In genomic region chr1:1306070-1306660, GRCh38 we compare ENCODE assay signal across 8 cellular contexts. TPM values are rescaled to one million over a fixed set of nuclear protein-coding genes. Genes with fewer than 3 reads are reported as not detected.
A peak's percentile ranks its signal among the peaks of the same experiment; 100 is the strongest.
DNase-seq lines count a peak whose midpoint lies in the region; ATAC-seq, FAIRE-seq and TF ChIP-seq lines count a peak whose summit lies in the region.

No MANE protein-coding gene starts in this region.

- peak overlapping the region; percentile 85 for H3K27ac Mint-ChIP-seq in activated T-helper 1 cell treated with anti-CD3 and anti-CD28 coated beads, Interleukin-12 subunit alpha, Interleukin-12 subunit beta, Interleukin-2, Interleukin-4 antibody, amounts not matched to agents 30 ng/mL and 10 ng/mL and 1 ng/mL, durations not matched to agents 14 hours and 24 hours and 36 hours

- H3K4me2 ChIP-seq in keratinocyte (ENCODE audit: control insufficient read depth, extremely low read depth, insufficient read depth, low read depth, low read length) = peak overlapping the region; percentile 71

- H3K27me3 Mint-ChIP-seq in activated T-helper 1 cell treated with anti-CD3 and anti-CD28 coated beads, Interleukin-12 subunit alpha, Interleukin-12 subunit beta, Interleukin-2, Interleukin-4 antibody, amounts not matched to agents 30 ng/mL and 10 ng/mL and 1 ng/mL, durations not matched to agents 14 hours and 24 hours and 36 hours (ENCODE audit: insufficient read depth) = no peaks in the 10 kb centered on the region

- peak overlapping the region; percentile 68 for H3K9ac ChIP-seq in keratinocyte (ENCODE audit: control insufficient read depth, extremely low read depth, insufficient read depth, low read length)

- TF ChIP-seq CTCF in AG09309 (IDR thresholded peaks at IDR 0.05; ENCODE audit: control insufficient read depth, insufficient read depth, low read depth, low read length, missing control alignments) = peak; percentile 48
- peak in 2 of 3 experiments; percentile 12 to 20 for TF ChIP-seq CTCF in keratinocyte (optimal IDR thresholded peaks at IDR 0.05 in 1 of 3, IDR thresholded peaks at IDR 0.05 in 1 of 3, conservative IDR thresholded peaks at IDR 0.05 in 1 of 3; ENCODE audit: extremely low read depth in 1 of 3, insufficient read depth in 2 of 3, low read length in 3 of 3)
- no peak for TF ChIP-seq CTCF in upper lobe of left lung (IDR thresholded peaks at IDR 0.05)

- H3K36me3 ChIP-seq in H7 (replicated peaks; ENCODE audit: control insufficient read depth, insufficient read depth, low read length) (no peaks in the 10 kb centered on the region; the same call in none of the 2 replicates), keratinocyte (ENCODE audit: control insufficient read depth in 2 of 2, extremely low read depth in 1 of 2, insufficient read depth in 2 of 2, low read length in 2 of 2) (peaks cover 7% of the 10 kb centered on the region in 2 experiments), upper lobe of left lung (peaks cover 3 to 11% (median 10%) of the 10 kb centered on the region in 4 donors)

- no peak for TF ChIP-seq EP300 in upper lobe of left lung (IDR thresholded peaks at IDR 0.05)

- H3K27ac ChIP-seq in keratinocyte (ENCODE audit: control insufficient read depth, insufficient read depth, low read length) (peak overlapping the region; percentile 91), upper lobe of left lung (peak overlapping the region in 3 of 4 donors; percentile 67 to 80 (median 79))

- peak overlapping the region; percentile 76 for H3K4me3 ChIP-seq in AG09309 (ENCODE audit: control insufficient read depth, low read depth, low read length)
- peak overlapping the region; percentile 3; the same call in 1 of the 2 replicates for H3K4me3 ChIP-seq in H7 (ENCODE audit: insufficient read depth, low read depth, low read length)
- H3K4me3 ChIP-seq in keratinocyte (ENCODE audit: control insufficient read depth in 2 of 3, extremely low read depth in 1 of 3, insufficient read depth in 2 of 3, low read depth in 1 of 3, low read length in 3 of 3) = peak overlapping the region; percentile 76 to 87 (median 78)
- H3K4me3 ChIP-seq in upper lobe of left lung = peak overlapping the region in 3 of 4 donors; percentile 70 to 94 (median 77)

- peaks cover 24% of the 10 kb centered on the region for H3K79me2 ChIP-seq in keratinocyte (ENCODE audit: control insufficient read depth, insufficient read depth, low read length)

- H3K36me3 Mint-ChIP-seq in activated T-helper 1 cell treated with anti-CD3 and anti-CD28 coated beads, Interleukin-12 subunit alpha, Interleukin-12 subunit beta, Interleukin-2, Interleukin-4 antibody, amounts not matched to agents 30 ng/mL and 10 ng/mL and 1 ng/mL, durations not matched to agents 14 hours and 24 hours and 36 hours (ENCODE audit: low read depth) = no peaks in the 10 kb centered on the region

- 42 to 47% methylated on average over 7 to 11 of the region's 11 CpGs for WGBS in upper lobe of left lung, 2 donors

- dilution Hi-C loops in keratinocyte (cut with MboI; ENCODE audit: extremely low pct_ligation_motif_present, low sequenced_read_pairs) = no loop called here

- H3K9me3 ChIP-seq in keratinocyte (ENCODE audit: control insufficient read depth, low read depth, low read length) (no peaks in the 10 kb centered on the region), upper lobe of left lung (no peaks in the 10 kb centered on the region)

- no peak for DNase-seq in AG09309 (ENCODE audit: low read depth)
- DNase-seq in H7 = peak; percentile 84
- no peak for DNase-seq in activated T-helper 1 cell treated with anti-CD3 and anti-CD28 coated beads, Interleukin-12 subunit alpha, Interleukin-12 subunit beta, Interleukin-2, Interleukin-4 antibody, amounts not matched to agents 30 ng/mL and 10 ng/mL and 1 ng/mL, durations not matched to agents 14 hours and 24 hours and 36 hours (ENCODE audit: low spot score)
- DNase-seq in keratinocyte (ENCODE audit: low read depth, low spot score) = no peak
- peak in 1 of 2 donors; percentile 48 for DNase-seq in upper lobe of left lung
- DNase-seq in stimulated activated naive CD4-positive, alpha-beta T cell treated with Interleukin-2 at 50 U/mL for 16 hours (lab: John Stamatoyannopoulos, UW) = no peak
- DNase-seq in HEK293T (ENCODE audit: extremely low spot score) = no peak

- no peaks in the 10 kb centered on the region; the same call in 1 of the 2 replicates for H3K27me3 ChIP-seq in H7 (ENCODE audit: control insufficient read depth, insufficient read depth, low read length)
- H3K27me3 ChIP-seq in keratinocyte (ENCODE audit: control insufficient read depth, extremely low read depth, insufficient read depth, low read length) = no peaks in the 10 kb centered on the region
- no peaks in the 10 kb centered on the region for H3K27me3 ChIP-seq in upper lobe of left lung

- POLR2A ChIA-PET in HEK293T (lab: Yijun Ruan, JAX) = interaction anchor here (1.3 to 2.3 kb wide), 2 partner anchors 9 to 102 kb away, joined by 3 to 8 read pairs; no protein-coding TSS in a partner anchor

- no peak for FAIRE-seq in keratinocyte (lab: Jason Lieb, UNC)

- TF ChIP-seq POLR2A in upper lobe of left lung (IDR thresholded peaks at IDR 0.05) = no peak

- CTCF ChIA-PET in HEK293T (lab: Yijun Ruan, JAX) = no interaction called here

- peaks cover 15% of the 10 kb centered on the region for H3K4me1 Mint-ChIP-seq in activated T-helper 1 cell treated with anti-CD3 and anti-CD28 coated beads, Interleukin-12 subunit alpha, Interleukin-12 subunit beta, Interleukin-2, Interleukin-4 antibody, amounts not matched to agents 30 ng/mL and 10 ng/mL and 1 ng/mL, durations not matched to agents 14 hours and 24 hours and 36 hours (ENCODE audit: low read depth)

- peaks cover 3% of the 10 kb centered on the region for H4K20me1 ChIP-seq in keratinocyte (ENCODE audit: control insufficient read depth, extremely low read depth, insufficient read depth, low read length)

- H3K4me1 ChIP-seq in keratinocyte (ENCODE audit: control insufficient read depth, extremely low read depth, insufficient read depth, low read length) (peaks cover 60% of the 10 kb centered on the region), upper lobe of left lung (peaks cover 40 to 58% (median 49%) of the 10 kb centered on the region in 4 donors)

- no peak overlapping the region for H2AFZ ChIP-seq in keratinocyte (ENCODE audit: control insufficient read depth, low read length)

- intact Hi-C loops in activated T-helper 1 cell treated with anti-CD3 and anti-CD28 coated beads, Interleukin-12 subunit alpha, Interleukin-12 subunit beta, Interleukin-2, Interleukin-4 antibody, amounts not matched to agents 30 ng/mL and 10 ng/mL and 1 ng/mL, durations not matched to agents 14 hours and 24 hours and 36 hours (cut with micrococcal nuclease) = loop anchor here (5.0 kb wide), 6 partner anchors 34 to 349 kb away; partner anchors contain the start of genes ATAD3A, CCNL2, NOC2L and TNFRSF18

- no peaks in the 10 kb centered on the region for H3K9me3 Mint-ChIP-seq in activated T-helper 1 cell treated with anti-CD3 and anti-CD28 coated beads, Interleukin-12 subunit alpha, Interleukin-12 subunit beta, Interleukin-2, Interleukin-4 antibody, amounts not matched to agents 30 ng/mL and 10 ng/mL and 1 ng/mL, durations not matched to agents 14 hours and 24 hours and 36 hours

- H3K9me1 ChIP-seq in keratinocyte (ENCODE audit: control insufficient read depth, extremely low read depth, insufficient read depth, low read length) = no peaks in the 10 kb centered on the region

- no peak for ATAC-seq in upper lobe of left lung (ENCODE audit: low FRiP score in 2 of 2)
- no peak for ATAC-seq in GM18909 (IDR thresholded peaks at IDR 0.05; ENCODE audit: poor library complexity, unreplicated experiment)

- H3K4me3 Mint-ChIP-seq in activated T-helper 1 cell treated with anti-CD3 and anti-CD28 coated beads, Interleukin-12 subunit alpha, Interleukin-12 subunit beta, Interleukin-2, Interleukin-4 antibody, amounts not matched to agents 30 ng/mL and 10 ng/mL and 1 ng/mL, durations not matched to agents 14 hours and 24 hours and 36 hours = peak overlapping the region; percentile 88

RNA-seq across cellular contexts. Expression of gene ACAP3, which starts 1.6 kb away (rescaled TPM):
- 55.7 and 55.9 TPM in 2 replicates for total RNA-seq in H7 (2014; rRNA removed; shearing (Covaris generic))
- total RNA-seq in activated T-helper 1 cell treated with anti-CD3 and anti-CD28 coated beads, Interleukin-12 subunit alpha, Interleukin-12 subunit beta, Interleukin-2, Interleukin-4 antibody, amounts not matched to agents 30 ng/mL and 10 ng/mL and 1 ng/mL, durations not matched to agents 14 hours and 24 hours and 36 hours = 47.7 and 55.1 TPM in 2 replicates
- 13.4 to 45.8 TPM (median 17.4 TPM) in 3 replicates for polyA plus RNA-seq in keratinocyte
- polyA plus RNA-seq in keratinocyte (2011; ENCODE audit: low read depth) = 11.6 TPM
- 6.8 and 11.9 TPM in 2 replicates for polyA plus RNA-seq in keratinocyte (2011; cell fraction: cytosol; rRNA removed)
- polyA plus RNA-seq in keratinocyte (2011; cell fraction: nucleus; rRNA removed) = 114 and 161 TPM in 2 replicates
- polyA plus RNA-seq in keratinocyte (2012; ENCODE audit: low replicate concordance) = 23.3 TPM in 2 replicates
- polyA minus RNA-seq in keratinocyte = 19.9 to 32.3 TPM (median 29.2 TPM) in 3 replicates
- 55.4 TPM for polyA minus RNA-seq in keratinocyte (2011; cell fraction: cytosol; rRNA and poly(A)+ RNA removed)
- polyA minus RNA-seq in keratinocyte (2011; cell fraction: nucleus; rRNA and poly(A)+ RNA removed) = 47.2 and 52.3 TPM in 2 replicates
- 100 to 1,000 TPM in 2 of 6 donors, 10 to 100 TPM in 4; 33.5 to 166 (median 60.1) TPM for total RNA-seq in upper lobe of left lung

RNA-seq across cellular contexts. Expression of gene PUSL1, which starts 2.2 kb away (rescaled TPM):
- total RNA-seq in H7 (2014; rRNA removed; shearing (Covaris generic)) = 93.5 and 98.6 TPM in 2 replicates
- total RNA-seq in activated T-helper 1 cell treated with anti-CD3 and anti-CD28 coated beads, Interleukin-12 subunit alpha, Interleukin-12 subunit beta, Interleukin-2, Interleukin-4 antibody, amounts not matched to agents 30 ng/mL and 10 ng/mL and 1 ng/mL, durations not matched to agents 14 hours and 24 hours and 36 hours = 34.6 and 36.8 TPM in 2 replicates
- 11.4 to 20.5 TPM (median 14.9 TPM) in 3 replicates for polyA plus RNA-seq in keratinocyte
- 2.0 TPM for polyA plus RNA-seq in keratinocyte (2011; ENCODE audit: low read depth)
- 8.6 and 26.5 TPM in 2 replicates for polyA plus RNA-seq in keratinocyte (2011; cell fraction: cytosol; rRNA removed)
- 12.2 and 16.8 TPM in 2 replicates for polyA plus RNA-seq in keratinocyte (2011; cell fraction: nucleus; rRNA removed)
- polyA plus RNA-seq in keratinocyte (2012; ENCODE audit: low replicate concordance) = 9.1 and 19.4 TPM in 2 replicates
- polyA minus RNA-seq in keratinocyte = 3.8 to 11.5 TPM (median 4.9 TPM) in 3 replicates
- 22.4 TPM for polyA minus RNA-seq in keratinocyte (2011; cell fraction: cytosol; rRNA and poly(A)+ RNA removed)
- polyA minus RNA-seq in keratinocyte (2011; cell fraction: nucleus; rRNA and poly(A)+ RNA removed) = 7.5 and 17.3 TPM in 2 replicates
- total RNA-seq in upper lobe of left lung = 10 to 100 TPM; 16.8 to 38.8 (median 23.0) TPM

RNA-seq across cellular contexts. Expression of gene INTS11, which starts 18.3 kb away (rescaled TPM):
- 169 and 189 TPM in 2 replicates for total RNA-seq in H7 (2014; rRNA removed; shearing (Covaris generic))
- total RNA-seq in activated T-helper 1 cell treated with anti-CD3 and anti-CD28 coated beads, Interleukin-12 subunit alpha, Interleukin-12 subunit beta, Interleukin-2, Interleukin-4 antibody, amounts not matched to agents 30 ng/mL and 10 ng/mL and 1 ng/mL, durations not matched to agents 14 hours and 24 hours and 36 hours = 144 and 147 TPM in 2 replicates
- 70.4 to 89.8 TPM (median 76.9 TPM) in 3 replicates for polyA plus RNA-seq in keratinocyte
- polyA plus RNA-seq in keratinocyte (2011; ENCODE audit: low read depth) = 33.3 TPM
- polyA plus RNA-seq in keratinocyte (2011; cell fraction: cytosol; rRNA removed) = 53.8 and 70.3 TPM in 2 replicates
- 165 and 204 TPM in 2 replicates for polyA plus RNA-seq in keratinocyte (2011; cell fraction: nucleus; rRNA removed)
- polyA plus RNA-seq in keratinocyte (2012; ENCODE audit: low replicate concordance) = 69.7 and 83.9 TPM in 2 replicates
- 73.3 to 216 TPM (median 94.2 TPM) in 3 replicates for polyA minus RNA-seq in keratinocyte
- 63.5 TPM for polyA minus RNA-seq in keratinocyte (2011; cell fraction: cytosol; rRNA and poly(A)+ RNA removed)
- 66.9 and 70.7 TPM in 2 replicates for polyA minus RNA-seq in keratinocyte (2011; cell fraction: nucleus; rRNA and poly(A)+ RNA removed)
- 100 to 1,000 TPM in 2 of 6 donors, 10 to 100 TPM in 4; 71.7 to 267 (median 90.5) TPM for total RNA-seq in upper lobe of left lung

RNA-seq across cellular contexts. Expression of gene CPTP, which starts 18.4 kb away (rescaled TPM):
- 25.0 and 27.7 TPM in 2 replicates for total RNA-seq in H7 (2014; rRNA removed; shearing (Covaris generic))
- 13.6 and 14.6 TPM in 2 replicates for total RNA-seq in activated T-helper 1 cell treated with anti-CD3 and anti-CD28 coated beads, Interleukin-12 subunit alpha, Interleukin-12 subunit beta, Interleukin-2, Interleukin-4 antibody, amounts not matched to agents 30 ng/mL and 10 ng/mL and 1 ng/mL, durations not matched to agents 14 hours and 24 hours and 36 hours
- 5.8 to 14.0 TPM (median 11.8 TPM) in 3 replicates for polyA plus RNA-seq in keratinocyte
- 4.4 TPM for polyA plus RNA-seq in keratinocyte (2011; ENCODE audit: low read depth)
- polyA plus RNA-seq in keratinocyte (2011; cell fraction: cytosol; rRNA removed) = 9.4 and 26.1 TPM in 2 replicates
- 8.9 and 14.9 TPM in 2 replicates for polyA plus RNA-seq in keratinocyte (2011; cell fraction: nucleus; rRNA removed)
- polyA plus RNA-seq in keratinocyte (2012; ENCODE audit: low replicate concordance) = 20.3 and 26.7 TPM in 2 replicates
- polyA minus RNA-seq in keratinocyte = 3.9 to 12.4 TPM (median 7.6 TPM) in 3 replicates
- polyA minus RNA-seq in keratinocyte (2011; cell fraction: cytosol; rRNA and poly(A)+ RNA removed) = 65.6 TPM
- polyA minus RNA-seq in keratinocyte (2011; cell fraction: nucleus; rRNA and poly(A)+ RNA removed) = 11.9 and 14.7 TPM in 2 replicates
- 10 to 100 TPM; 14.7 to 41.6 (median 26.0) TPM for total RNA-seq in upper lobe of left lung

RNA-seq across cellular contexts. Expression of gene TAS1R3, which starts 24.9 kb away (rescaled TPM):
- 0.14 TPM in 1 of 2 replicates, not detected in the other for total RNA-seq in H7 (2014; rRNA removed; shearing (Covaris generic))
- 0.22 and 0.34 TPM in 2 replicates for total RNA-seq in activated T-helper 1 cell treated with anti-CD3 and anti-CD28 coated beads, Interleukin-12 subunit alpha, Interleukin-12 subunit beta, Interleukin-2, Interleukin-4 antibody, amounts not matched to agents 30 ng/mL and 10 ng/mL and 1 ng/mL, durations not matched to agents 14 hours and 24 hours and 36 hours
- polyA plus RNA-seq in keratinocyte = 0.01 to 0.08 TPM (median 0.04 TPM) in 3 replicates
- polyA plus RNA-seq in keratinocyte (2011; ENCODE audit: low read depth) = 0.07 TPM
- 0.02 and 0.03 TPM in 2 replicates for polyA plus RNA-seq in keratinocyte (2011; cell fraction: cytosol; rRNA removed)
- polyA plus RNA-seq in keratinocyte (2011; cell fraction: nucleus; rRNA removed) = 0.09 and 0.20 TPM in 2 replicates
- 0.14 and 0.27 TPM in 2 replicates for polyA plus RNA-seq in keratinocyte (2012; ENCODE audit: low replicate concordance)
- 0.03 TPM in 1 of 3 replicates, not detected in the others for polyA minus RNA-seq in keratinocyte
- not detected for polyA minus RNA-seq in keratinocyte (2011; cell fraction: cytosol; rRNA and poly(A)+ RNA removed)
- polyA minus RNA-seq in keratinocyte (2011; cell fraction: nucleus; rRNA and poly(A)+ RNA removed) = 0.11 and 0.23 TPM in 2 replicates
- 1 to 10 TPM in 1 of 6 donors, under 1 TPM in 5; 0.22 to 1.0 (median 0.79) TPM for total RNA-seq in upper lobe of left lung

Comparison
In these comparisons a context has a peak if more than half of its experiments do, and no peak if none do; other contexts are left out.
1. H3K4me3 ChIP-seq: peak in every context shown above with its lines; median percentile 78 in keratinocyte; 77 in upper lobe of left lung; 76 in AG09309; 3 in H7.
2. CTCF ChIP-seq: peak in AG09309 (single experiment) and keratinocyte (2 of 3); none in upper lobe of left lung (0 of 6).